11 cellular contexts compared by ENCODE assay signal in the genomic region with DNA sequence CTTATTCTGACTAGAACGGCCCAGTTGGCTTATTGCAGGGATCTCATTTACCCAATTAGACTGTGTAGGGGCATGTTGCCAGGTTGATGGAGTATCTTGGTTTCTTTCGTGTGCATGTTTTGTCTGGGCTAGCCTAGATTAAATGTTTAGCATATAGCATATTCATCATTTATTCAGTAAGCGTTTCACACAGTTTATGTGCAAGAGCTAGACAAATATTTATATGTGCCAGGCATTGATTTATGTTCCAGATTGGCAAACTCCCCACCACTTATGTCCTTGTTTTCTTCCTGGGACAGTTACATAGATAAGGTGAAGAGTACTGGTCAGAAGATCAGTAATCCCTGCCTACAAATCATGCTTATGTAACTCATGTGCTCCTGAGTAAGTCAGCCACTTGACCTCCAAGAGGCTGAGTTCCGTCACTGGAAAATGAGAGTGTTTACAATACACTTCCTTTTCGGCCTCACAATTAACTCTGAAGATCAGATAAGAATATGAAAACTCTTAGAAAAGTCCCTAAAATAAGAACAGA. TPM values are rescaled to one million over a fixed set of nuclear protein-coding genes. Genes with fewer than 3 reads are reported as not detected.
DNase-seq lines count a peak whose midpoint lies in the region; ATAC-seq and TF ChIP-seq lines count a peak whose summit lies in the region.
"Had no signal": no experiment of that assay in that cellular context is flagged by ENCODE, and none has a peak within 500 bp of the region (broad histone marks: within the 10 kb centered on the region; RNA-seq: fewer than 3 reads in every experiment).

No MANE protein-coding gene starts in this region.

- intact Hi-C loops in adrenal gland (cut with DNase I), result no loop called here

- POLR2A ChIA-PET in HEK293T (lab: Yijun Ruan, JAX), result interaction anchor here (1.0 kb wide), 1 partner anchor 74 kb away, joined by 3 read pairs; no protein-coding TSS in a partner anchor

- TF ChIP-seq POLR2A in adrenal gland (IDR thresholded peaks at IDR 0.05), result peak in 1 of 2 donors; percentile 12

- no peak overlapping the region for H3K9ac ChIP-seq in stomach smooth muscle (ENCODE audit: low read length in 2 of 2)

- H3K4me1 ChIP-seq in adrenal gland (replicated peaks in 1 of 2) (peaks cover 12 to 17% of the 10 kb centered on the region in 2 donors), stomach smooth muscle (ENCODE audit: control insufficient read depth, insufficient read depth, low read length) (no peaks in the 10 kb centered on the region)

- WGBS in adrenal gland, 4 donors, result 20 to 34% (median 28%) methylated on average over 5 of the region's 5 CpGs

- H3K27ac ChIP-seq in adrenal gland (peak overlapping the region in 4 of 5 donors; percentile 17 to 78 (median 70)), stomach smooth muscle (ENCODE audit: low read length) (peak overlapping the region; percentile 20)

- DNase-seq in HEK293T (ENCODE audit: extremely low spot score), result peak; percentile 29
- peak; percentile 66 to 81 (median 73) for DNase-seq in adrenal gland
- DNase-seq in hepatic stellate cell (ENCODE audit: low spot score), result peak; percentile 24
- DNase-seq in natural killer cell treated with Interleukin-12 subunit alpha and Interleukin-12 subunit beta and Interleukin-15 and Interleukin-18, amount 100 ng/mL, for 72 hours (ENCODE audit: low spot score), result no peak
- no peak for DNase-seq in AG08395 (ENCODE audit: low spot score)
- DNase-seq: activated CD8-positive, alpha-beta memory T cell treated with anti-CD3 and anti-CD28 coated beads, Interleukin-2, amount 50 U/mL, for 48 hours; DMS79; stimulated activated CD4-positive, alpha-beta T cell treated with anti-CD3 and anti-CD28 coated beads, Interleukin-2, amount 100 ng/mL, for 48 hours; stimulated activated naive CD4-positive, alpha-beta T cell had no signal

- H3K4me3 ChIP-seq in adrenal gland, result no peak overlapping the region
- H3K4me3 ChIP-seq in stomach smooth muscle (ENCODE audit: low read length in 2 of 2), result no peak overlapping the region

- ATAC-seq in natural killer cell treated with Interleukin-12 subunit alpha and Interleukin-12 subunit beta and Interleukin-15 and Interleukin-18, amount 100 ng/mL, for 72 hours, result no peak
- no peak for ATAC-seq in GM18517 (IDR thresholded peaks at IDR 0.05; ENCODE audit: unreplicated experiment)

- H3K4me1 Mint-ChIP-seq in natural killer cell treated with Interleukin-12 subunit alpha and Interleukin-12 subunit beta and Interleukin-15 and Interleukin-18, amount 100 ng/mL, for 72 hours (ENCODE audit: low read depth in 2 of 2), result no peaks in the 10 kb centered on the region

- H3K27me3 Mint-ChIP-seq in natural killer cell treated with Interleukin-12 subunit alpha and Interleukin-12 subunit beta and Interleukin-15 and Interleukin-18, amount 100 ng/mL, for 72 hours, result no peaks in the 10 kb centered on the region

- no peak overlapping the region for H3K4me3 Mint-ChIP-seq in natural killer cell treated with Interleukin-12 subunit alpha and Interleukin-12 subunit beta and Interleukin-15 and Interleukin-18, amount 100 ng/mL, for 72 hours

- CTCF ChIA-PET in HEK293T (lab: Yijun Ruan, JAX), result no interaction called here

- no peak for TF ChIP-seq CTCF in adrenal gland (IDR thresholded peaks at IDR 0.05)

- no peak overlapping the region for H3K27ac Mint-ChIP-seq in natural killer cell treated with Interleukin-12 subunit alpha and Interleukin-12 subunit beta and Interleukin-15 and Interleukin-18, amount 100 ng/mL, for 72 hours

- H3K9me3 Mint-ChIP-seq in natural killer cell treated with Interleukin-12 subunit alpha and Interleukin-12 subunit beta and Interleukin-15 and Interleukin-18, amount 100 ng/mL, for 72 hours, result no peaks in the 10 kb centered on the region

- H3K9me3 ChIP-seq in adrenal gland (replicated peaks in 1 of 3) (no peaks in the 10 kb centered on the region), stomach smooth muscle (ENCODE audit: control insufficient read depth in 2 of 2, low read length in 2 of 2) (no peaks in the 10 kb centered on the region)

- no peaks in the 10 kb centered on the region for H3K36me3 Mint-ChIP-seq in natural killer cell treated with Interleukin-12 subunit alpha and Interleukin-12 subunit beta and Interleukin-15 and Interleukin-18, amount 100 ng/mL, for 72 hours

- H3K36me3 ChIP-seq in adrenal gland (replicated peaks in 1 of 2) (peaks cover 0 to 78% of the 10 kb centered on the region in 2 donors), stomach smooth muscle (ENCODE audit: control insufficient read depth in 2 of 2, insufficient read depth in 2 of 2, low read length in 2 of 2) (peaks cover 11 to 21% of the 10 kb centered on the region in 2 donors)

- H3K27me3 ChIP-seq in adrenal gland (no peaks in the 10 kb centered on the region), stomach smooth muscle (ENCODE audit: control insufficient read depth in 1 of 2, insufficient read depth in 2 of 2, low read length in 2 of 2) (no peaks in the 10 kb centered on the region)

TF ChIP-seq in HEK293T, 16 proteins besides CTCF, POLR2A, EP300 and RAD21:
- no peak for TF ChIP-seq ARNT (IDR thresholded peaks at IDR 0.05)
- TF ChIP-seq, protein P1, sequence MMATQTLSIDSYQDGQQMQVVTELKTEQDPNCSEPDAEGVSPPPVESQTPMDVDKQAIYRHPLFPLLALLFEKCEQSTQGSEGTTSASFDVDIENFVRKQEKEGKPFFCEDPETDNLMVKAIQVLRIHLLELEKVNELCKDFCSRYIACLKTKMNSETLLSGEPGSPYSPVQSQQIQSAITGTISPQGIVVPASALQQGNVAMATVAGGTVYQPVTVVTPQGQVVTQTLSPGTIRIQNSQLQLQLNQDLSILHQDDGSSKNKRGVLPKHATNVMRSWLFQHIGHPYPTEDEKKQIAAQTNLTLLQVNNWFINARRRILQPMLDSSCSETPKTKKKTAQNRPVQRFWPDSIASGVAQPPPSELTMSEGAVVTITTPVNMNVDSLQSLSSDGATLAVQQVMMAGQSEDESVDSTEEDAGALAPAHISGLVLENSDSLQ (IDR thresholded peaks at IDR 0.05), result peak; percentile 70

RNA-seq across cellular contexts. Expression of a gene that starts 57.2 kb away (rescaled TPM):
- 100 to 1,000 TPM in 1 of 8 donors, 10 to 100 TPM in 7; 41.8 to 116 (median 85.4) TPM for total RNA-seq in adrenal gland
- polyA plus RNA-seq in adrenal gland, result 100 to 1,000 TPM in 1 of 3 donors, 10 to 100 TPM in 2; 44.8 to 118 (median 67.7) TPM
- total RNA-seq in natural killer cell treated with Interleukin-12 subunit alpha and Interleukin-12 subunit beta and Interleukin-15 and Interleukin-18, amount 100 ng/mL, for 72 hours, result 10 to 100 TPM; 17.7 to 26.3 TPM

Comparison
In these comparisons a context has a peak if more than half of its experiments do, and no peak if none do; other contexts are left out.
1. DNase-seq: peak in HEK293T (single experiment), adrenal gland (7 of 7) and hepatic stellate cell (single experiment); none in natural killer cell treated with Interleukin-12 subunit alpha and Interleukin-12 subunit beta and Interleukin-15 and Interleukin-18, amount 100 ng/mL, for 72 hours (single experiment) and AG08395 (single experiment).